29 cellular contexts compared by ENCODE assay signal in the genomic region with DNA sequence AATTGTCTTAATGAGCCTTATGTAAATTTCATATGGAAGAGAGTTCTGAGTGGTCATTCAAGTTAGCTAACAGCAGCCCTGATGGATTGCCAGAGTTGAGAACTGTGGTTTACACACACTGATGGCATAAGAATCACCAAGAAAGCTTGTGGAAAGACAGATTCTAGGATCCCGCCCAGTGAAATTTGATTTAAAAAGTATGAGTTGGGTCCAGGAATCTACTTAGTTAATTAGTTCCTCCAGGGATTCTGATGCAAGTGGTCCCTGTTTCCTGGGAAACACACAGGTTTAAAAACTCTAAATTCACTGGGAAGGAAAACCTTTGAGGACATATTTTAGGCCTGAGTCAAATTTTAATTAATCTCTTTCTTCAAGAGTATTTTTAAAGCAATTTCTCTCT.
"Had no signal": no experiment of that assay in that cellular context is flagged by ENCODE, and none has a peak within 500 bp of the region (broad histone marks: within the 10 kb centered on the region; RNA-seq: fewer than 3 reads in every experiment).

No MANE protein-coding gene starts in this region.

- DNase-seq: activated CD4-positive, alpha-beta T cell treated with anti-CD3 and anti-CD28 coated beads, Interleukin-2, amount 50 U/mL, for 1 hour; activated CD4-positive, CD25-positive, alpha-beta regulatory T cell treated with anti-CD3 and anti-CD28 coated beads, Interleukin-2, amount 50 U/mL, for 72 hours; activated CD8-positive, alpha-beta T cell treated with anti-CD3 and anti-CD28 coated beads for 36 hours; activated gamma-delta T cell treated with Interleukin-2 at 50 U/mL for 16 hours; activated naive CD4-positive, alpha-beta T cell treated with anti-CD3 and anti-CD28 coated beads, Interleukin-2, amount 50 U/mL, for 16 hours; activated T-cell treated with anti-CD3 and anti-CD28 coated beads, Interleukin-2, amount 50 U/mL, for 4 hours; cerebellar nuclear complex; colonic mucosa; effector CD8-positive, alpha-beta T cell; esophagus squamous epithelium; gastrocnemius medialis; heart left ventricle; kidney glomerular epithelial cell; left ventricle myocardium superior; naive B cell; nephron progenitor cell; ovary; right lobe of liver; stimulated activated CD4-positive, alpha-beta T cell treated with anti-CD3 and anti-CD28 coated beads, Interleukin-2, amount 100 ng/mL, for 48 hours; stimulated activated naive CD4-positive, alpha-beta T cell treated with Interleukin-2 at 50 U/mL for 16 hours; SW 1271; T-helper 17 cell; T1000; testis; transverse colon had no signal

- H3K9me3 ChIP-seq: colonic mucosa, esophagus squamous epithelium, gastrocnemius medialis, heart left ventricle, ovary, prostate gland, right lobe of liver, testis, transverse colon had no signal

- H3K4me3 ChIP-seq: colonic mucosa, esophagus squamous epithelium, gastrocnemius medialis, heart left ventricle, ovary, prostate gland, right lobe of liver, testis, transverse colon had no signal

- H3K27me3 ChIP-seq: colonic mucosa, esophagus squamous epithelium, gastrocnemius medialis, heart left ventricle, ovary, right lobe of liver, testis, transverse colon had no signal

- H3K4me3 Mint-ChIP-seq: activated CD8-positive, alpha-beta T cell treated with anti-CD3 and anti-CD28 coated beads for 36 hours; activated T-cell treated with anti-CD3 and anti-CD28 coated beads, Interleukin-2, amount 50 U/mL, for 4 hours; activated T-helper 17 cell treated with anti-CD3 and anti-CD28 coated beads, Interleukin-2, amount 50 U/mL, for 72 hours; mesothelial cell of epicardium; naive B cell; nephron progenitor cell; T-helper 17 cell had no signal

- H3K4me1 ChIP-seq: colonic mucosa, prostate gland, right lobe of liver, testis, transverse colon had no signal

- H3K27ac ChIP-seq: colonic mucosa, epithelial cell of prostate, esophagus squamous epithelium, gastrocnemius medialis, ovary, prostate gland, right lobe of liver, testis, transverse colon had no signal

- H3K9me3 Mint-ChIP-seq: activated CD8-positive, alpha-beta T cell treated with anti-CD3 and anti-CD28 coated beads for 36 hours; activated T-cell treated with anti-CD3 and anti-CD28 coated beads, Interleukin-2, amount 50 U/mL, for 4 hours; activated T-helper 17 cell treated with anti-CD3 and anti-CD28 coated beads, Interleukin-2, amount 50 U/mL, for 72 hours; mesothelial cell of epicardium; naive B cell; nephron progenitor cell had no signal

- H3K27ac Mint-ChIP-seq: activated CD8-positive, alpha-beta T cell treated with anti-CD3 and anti-CD28 coated beads for 36 hours; activated T-helper 17 cell treated with anti-CD3 and anti-CD28 coated beads, Interleukin-2, amount 50 U/mL, for 72 hours; mesothelial cell of epicardium; nephron progenitor cell; T-helper 17 cell had no signal

- H3K36me3 ChIP-seq: colonic mucosa, esophagus squamous epithelium, gastrocnemius medialis, heart left ventricle, ovary, prostate gland, right lobe of liver, transverse colon had no signal

- H3K27me3 Mint-ChIP-seq: activated CD8-positive, alpha-beta T cell treated with anti-CD3 and anti-CD28 coated beads for 36 hours; activated T-helper 17 cell treated with anti-CD3 and anti-CD28 coated beads, Interleukin-2, amount 50 U/mL, for 72 hours; naive B cell; T-helper 17 cell had no signal

- ATAC-seq: activated CD8-positive, alpha-beta T cell treated with anti-CD3 and anti-CD28 coated beads for 36 hours; activated T-cell treated with anti-CD3 and anti-CD28 coated beads, Interleukin-2, amount 50 U/mL, for 4 hours; activated T-helper 17 cell treated with anti-CD3 and anti-CD28 coated beads, Interleukin-2, amount 50 U/mL, for 72 hours; gastrocnemius medialis; heart left ventricle; right lobe of liver; T-helper 17 cell had no signal
